20 cellular contexts compared by ENCODE assay signal in the genomic region with DNA sequence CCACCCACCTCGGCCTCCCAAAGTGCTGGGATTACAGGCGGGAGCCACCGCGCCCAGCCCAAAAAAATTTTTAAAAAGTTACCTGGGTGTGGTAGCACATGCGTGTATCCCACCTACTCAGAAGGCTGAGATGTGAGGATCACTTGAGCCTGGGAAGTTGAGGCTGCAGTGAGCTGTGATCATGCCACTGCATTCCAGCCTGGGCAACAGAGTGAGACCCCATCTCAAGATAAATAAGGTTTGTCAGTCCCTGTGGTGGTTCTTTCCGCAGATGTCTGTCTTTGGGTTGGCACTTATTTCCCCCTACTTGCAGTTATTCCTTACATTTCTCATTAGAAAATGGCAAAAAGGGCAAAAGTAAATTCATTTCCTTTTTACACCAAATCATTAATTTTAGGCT. TPM values are rescaled to one million over a fixed set of nuclear protein-coding genes. Genes with fewer than 3 reads are reported as not detected.
DNase-seq lines count a peak whose midpoint lies in the region; ATAC-seq, FAIRE-seq and TF ChIP-seq lines count a peak whose summit lies in the region.
"Had no signal": no experiment of that assay in that cellular context is flagged by ENCODE, and none has a peak within 500 bp of the region (broad histone marks: within the 10 kb centered on the region; RNA-seq: fewer than 3 reads in every experiment).

No MANE protein-coding gene starts in this region.

- H3K79me2 ChIP-seq in HepG2 (ENCODE audit: insufficient read depth, low read length): peaks cover 69% of the 10 kb centered on the region
- peaks cover 95% of the 10 kb centered on the region for H3K79me2 ChIP-seq in mammary epithelial cell (ENCODE audit: insufficient read depth, low read length)
- H3K79me2 ChIP-seq in mesendoderm (ENCODE audit: control insufficient read depth, insufficient read depth, low read length): peaks cover 74% of the 10 kb centered on the region

- no peaks in the 10 kb centered on the region for H3K9me3 Mint-ChIP-seq in nephron
- H3K9me3 Mint-ChIP-seq: HFFc6 had no signal

- H2AK5ac ChIP-seq in mesendoderm (ENCODE audit: low read length): no peak overlapping the region
- no peak overlapping the region for H2AK5ac ChIP-seq in neuronal stem cell (ENCODE audit: low read depth, low read length)

- H3K36me3 Mint-ChIP-seq in nephron (ENCODE audit: low read depth): peaks cover 28% of the 10 kb centered on the region

- H3K4ac ChIP-seq in mesendoderm (ENCODE audit: low read depth, low read length) (no peak overlapping the region), neuronal stem cell (ENCODE audit: low read length) (no peak overlapping the region)

- H3K4me3 ChIP-seq in HepG2 (replicated peaks in 1 of 3; ENCODE audit: insufficient read depth in 1 of 3, low read depth in 2 of 3, low read length in 3 of 3): no peak overlapping the region
- no peak overlapping the region for H3K4me3 ChIP-seq in right lobe of liver
- H3K4me3 ChIP-seq in mammary epithelial cell (replicated peaks in 1 of 3; ENCODE audit: insufficient read depth in 1 of 3, low read depth in 2 of 3, low read length in 3 of 3): no peak overlapping the region
- H3K4me3 ChIP-seq in vagina: no peak overlapping the region
- H3K4me3 ChIP-seq in mesendoderm (ENCODE audit: low read length): no peak overlapping the region
- H3K4me3 ChIP-seq in neuronal stem cell (ENCODE audit: low read length in 2 of 2): no peak overlapping the region
- H3K4me3 ChIP-seq: left ventricle myocardium inferior, upper lobe of right lung had no signal

- H3K4me3 Mint-ChIP-seq in nephron: no peak overlapping the region
- H3K4me3 Mint-ChIP-seq: HFFc6 had no signal

- H3K27ac ChIP-seq in HepG2 (ENCODE audit: extremely low read length, insufficient read depth, low read length): no peak overlapping the region
- no peak overlapping the region for H3K27ac ChIP-seq in right lobe of liver
- no peak overlapping the region for H3K27ac ChIP-seq in mammary epithelial cell (ENCODE audit: insufficient read depth, low read depth, low read length)
- H3K27ac ChIP-seq in vagina: peak overlapping the region; percentile 36
- no peak overlapping the region for H3K27ac ChIP-seq in mesendoderm (ENCODE audit: low read depth, low read length)
- H3K27ac ChIP-seq in neuronal stem cell (replicated peaks; ENCODE audit: low read length): no peak overlapping the region
- H3K27ac ChIP-seq: brain microvascular endothelial cell had no signal

- H4K91ac ChIP-seq in neuronal stem cell (ENCODE audit: low read depth, low read length, poor library complexity): no peak overlapping the region

- H3K4me2 ChIP-seq in HepG2 (ENCODE audit: low read depth, low read length) (no peak overlapping the region), mammary epithelial cell (ENCODE audit: insufficient read depth, low read depth, low read length) (peak overlapping the region; percentile 37), mesendoderm (ENCODE audit: low read length) (no peak overlapping the region), neuronal stem cell (ENCODE audit: insufficient read depth, low read length, poor library complexity, severe bottlenecking) (no peak overlapping the region)

- no peak overlapping the region for H2AFZ ChIP-seq in HepG2 (ENCODE audit: low read length)
- H2AFZ ChIP-seq in mammary epithelial cell (ENCODE audit: low read depth, low read length): no peak overlapping the region
- no peak overlapping the region for H2AFZ ChIP-seq in neuronal stem cell (ENCODE audit: low read length)

- 0 out of 2 replicates have a peak, but pooled peaks cover under 1% of the 10 kb centered on the region for H4K20me1 ChIP-seq in HepG2 (ENCODE audit: insufficient read depth, low read length)
- no peaks in the 10 kb centered on the region for H4K20me1 ChIP-seq in mammary epithelial cell (ENCODE audit: insufficient read depth, low read length)

- dilution Hi-C loops in mammary epithelial cell (cut with HindIII; ENCODE audit: low sequenced_read_pairs): no loop called here

- H3K23ac ChIP-seq in mesendoderm (ENCODE audit: low read length) (no peak overlapping the region), neuronal stem cell (ENCODE audit: low read depth, low read length, poor library complexity) (no peak overlapping the region)

- CTCF ChIA-PET in HepG2 (lab: Yijun Ruan, JAX; ENCODE audit: low intra/inter-chr PET ratio, low total read pairs) (no interaction called here), mammary epithelial cell (lab: Charles Lee; ENCODE audit: low non-redundant PET) (no interaction called here)

- no peak overlapping the region for H3K14ac ChIP-seq in neuronal stem cell (ENCODE audit: low read length)

- no peak for ATAC-seq in HepG2
- ATAC-seq in right lobe of liver: no peak
- ATAC-seq in GM18870 (IDR thresholded peaks at IDR 0.05; ENCODE audit: unreplicated experiment): no peak
- ATAC-seq: right cardiac atrium had no signal

- TF ChIP-seq CTCF in HepG2 (CRISPR knock-in tag; IDR thresholded peaks at IDR 0.05) (no peak), right lobe of liver (IDR thresholded peaks at IDR 0.05) (no peak), mammary epithelial cell (conservative IDR thresholded peaks at IDR 0.05 in 1 of 2, IDR thresholded peaks at IDR 0.05 in 1 of 2; ENCODE audit: extremely low read depth in 1 of 2, insufficient read depth in 1 of 2, low read depth in 1 of 2, low read length in 2 of 2) (no peak), nephron (IDR thresholded peaks at IDR 0.05; ENCODE audit: unreplicated experiment in 3 of 3) (no peak), vagina (IDR thresholded peaks at IDR 0.05) (no peak)

- H3K4me1 ChIP-seq in HepG2 (ENCODE audit: insufficient read depth, low read length): peaks cover 71% of the 10 kb centered on the region
- peaks cover 0 to 33% (median 0%) of the 10 kb centered on the region in 4 donors for H3K4me1 ChIP-seq in right lobe of liver
- peaks cover 29% of the 10 kb centered on the region for H3K4me1 ChIP-seq in mammary epithelial cell (ENCODE audit: insufficient read depth, low read length)
- peaks cover 77% of the 10 kb centered on the region for H3K4me1 ChIP-seq in vagina
- H3K4me1 ChIP-seq in mesendoderm (ENCODE audit: control insufficient read depth, low read depth, low read length): peaks cover 15% of the 10 kb centered on the region
- H3K4me1 ChIP-seq in neuronal stem cell (ENCODE audit: control insufficient read depth in 2 of 2, insufficient read depth in 1 of 2, low read depth in 1 of 2, low read length in 2 of 2): peaks cover 0 to 15% of the 10 kb centered on the region in 2 donors

- BruUV-seq in HepG2 (replicated peaks; lab: Mats Ljungman, UMichigan): no TSS peak
- no TSS peak for BruUV-seq in mammary epithelial cell (replicated peaks; lab: Mats Ljungman, UMichigan)

- no peak for FAIRE-seq in HepG2 (lab: Jason Lieb, UNC)

- WGBS in HepG2 (ENCODE audit: low lambda C conversion rate): 98% methylated on average over 6 of the region's 6 CpGs
- 83% methylated on average over 6 of the region's 6 CpGs for WGBS in right lobe of liver (ENCODE audit: insufficient coverage, low coverage, low lambda C conversion rate, missing lambda C conversion rate)
- WGBS in mammary epithelial cell (ENCODE audit: low coverage, missing lambda C conversion rate): 53% methylated on average over 1 of the region's 6 CpGs
- WGBS in mesendoderm (ENCODE audit: extremely low coverage, insufficient coverage, low lambda C conversion rate): no CpG with 5 or more reads among the region's 6 CpGs
- no CpG with 5 or more reads among the region's 6 CpGs for WGBS in neuronal stem cell (ENCODE audit: extremely low coverage in 2 of 2, insufficient read length in 2 of 2, insufficient replicate concordance in 1 of 2), 2 donors

- H4K5ac ChIP-seq in mesendoderm (ENCODE audit: low read length): no peak overlapping the region

- peaks cover 30% of the 10 kb centered on the region for H3K4me1 Mint-ChIP-seq in nephron

- H3K79me1 ChIP-seq in mesendoderm (ENCODE audit: low read length) (peaks cover 19% of the 10 kb centered on the region), neuronal stem cell (ENCODE audit: low read depth, low read length) (peaks cover 2% of the 10 kb centered on the region)

- H3K9me3 ChIP-seq in HepG2 (ENCODE audit: low read length): no peaks in the 10 kb centered on the region
- no peaks in the 10 kb centered on the region for H3K9me3 ChIP-seq in right lobe of liver
- H3K9me3 ChIP-seq in mammary epithelial cell (replicated peaks; ENCODE audit: insufficient read depth, low read length): no peaks in the 10 kb centered on the region
- H3K9me3 ChIP-seq in vagina: no peaks in the 10 kb centered on the region
- no peaks in the 10 kb centered on the region for H3K9me3 ChIP-seq in neuronal stem cell (replicated peaks in 1 of 2; ENCODE audit: control insufficient read depth in 2 of 2, insufficient read depth in 1 of 2, low read depth in 1 of 2, low read length in 2 of 2)
- H3K9me3 ChIP-seq: left ventricle myocardium inferior, upper lobe of right lung had no signal

- H3K56ac ChIP-seq in mesendoderm (ENCODE audit: low read length): no peak overlapping the region

- no peak overlapping the region for H2BK120ac ChIP-seq in mesendoderm (ENCODE audit: low read depth, low read length)
- no peak overlapping the region for H2BK120ac ChIP-seq in neuronal stem cell (ENCODE audit: low read depth, low read length)

- TF ChIP-seq RAD21 in HepG2 (CRISPR knock-in tag; IDR thresholded peaks at IDR 0.05): no peak

- DNase-seq in HepG2 (ENCODE audit: low spot score): no peak
- DNase-seq in right lobe of liver: no peak
- DNase-seq in mammary epithelial cell: no peak
- DNase-seq in vagina (ENCODE audit: extremely low spot score in 2 of 2): no peak
- DNase-seq in mesendoderm: no peak
- DNase-seq in neuronal stem cell (ENCODE audit: low spot score): no peak
- DNase-seq: ACHN; activated naive CD4-positive, alpha-beta T cell; brain microvascular endothelial cell; GDM1; HFFc6; left ventricle myocardium inferior; NCI-H1092; NCI-H2171; NCI-H82; right cardiac atrium; T-helper 1 cell; upper lobe of right lung had no signal

- H3K9ac ChIP-seq in HepG2 (ENCODE audit: insufficient read depth, low read depth, low read length) (no peak overlapping the region), mammary epithelial cell (ENCODE audit: insufficient read depth, low read length) (no peak overlapping the region), mesendoderm (ENCODE audit: low read length) (no peak overlapping the region), neuronal stem cell (ENCODE audit: low read depth, low read length, poor library complexity) (no peak overlapping the region)

- TF ChIP-seq POLR2A in HepG2 (IDR thresholded peaks at IDR 0.05; ENCODE audit: insufficient read depth in 1 of 2, low read depth in 2 of 2, low read length in 2 of 2) (no peak), right lobe of liver (IDR thresholded peaks at IDR 0.05) (no peak), vagina (IDR thresholded peaks at IDR 0.05) (no peak)

- peaks cover 1 to 16% of the 10 kb centered on the region in 2 experiments; a peak in 3 of 5 replicates for H3K36me3 ChIP-seq in HepG2 (replicated peaks in 1 of 2; ENCODE audit: control insufficient read depth in 1 of 2, insufficient read depth in 2 of 2, low read length in 2 of 2)
- no peaks in the 10 kb centered on the region for H3K36me3 ChIP-seq in right lobe of liver
- H3K36me3 ChIP-seq in mammary epithelial cell (ENCODE audit: insufficient read depth, low read length): peaks cover 5% of the 10 kb centered on the region
- H3K36me3 ChIP-seq in vagina: no peaks in the 10 kb centered on the region
- H3K36me3 ChIP-seq in mesendoderm (ENCODE audit: control insufficient read depth, insufficient read depth, low read length): no peaks in the 10 kb centered on the region
- H3K36me3 ChIP-seq in neuronal stem cell (replicated peaks in 1 of 2; ENCODE audit: control insufficient read depth in 2 of 2, insufficient read depth in 2 of 2, low read length in 2 of 2): peaks cover 5 to 53% of the 10 kb centered on the region in 2 donors
- H3K36me3 ChIP-seq: brain microvascular endothelial cell had no signal

- intact Hi-C loops in HepG2 (cut with micrococcal nuclease; ENCODE audit: unreplicated experiment): no loop called here
- intact Hi-C loops in right lobe of liver (cut with DNase I): no loop called here
- intact Hi-C loops in mammary epithelial cell (cut with micrococcal nuclease): no loop called here
- intact Hi-C loops in vagina (cut with DNase I): no loop called here

- TF ChIP-seq EP300 in HepG2 (IDR thresholded peaks at IDR 0.05; ENCODE audit: low read depth in 2 of 2, low read length in 2 of 2) (no peak), HepG2 (CRISPR knock-in tag; IDR thresholded peaks at IDR 0.05; ENCODE audit: borderline replicate concordance) (no peak)

- H3K27ac Mint-ChIP-seq in nephron: peak overlapping the region in 2 of 3 experiments; percentile 53 to 75
- H3K27ac Mint-ChIP-seq: HFFc6 had no signal

- no peak overlapping the region for H2BK12ac ChIP-seq in neuronal stem cell (ENCODE audit: low read length)

- no peak overlapping the region for H2BK15ac ChIP-seq in mesendoderm (replicated peaks; ENCODE audit: low read depth)
- H2BK15ac ChIP-seq in neuronal stem cell (ENCODE audit: low read length): no peak overlapping the region

- no peak overlapping the region for H4K8ac ChIP-seq in mesendoderm (ENCODE audit: low read depth, low read length)
- H4K8ac ChIP-seq in neuronal stem cell (ENCODE audit: low read depth, low read length): no peak overlapping the region

- H3K27me3 Mint-ChIP-seq in nephron (ENCODE audit: low read depth): no peaks in the 10 kb centered on the region

- H3K27me3 ChIP-seq in HepG2 (ENCODE audit: control insufficient read depth in 1 of 2, insufficient read depth in 2 of 2, low read length in 2 of 2) (no peaks in the 10 kb centered on the region), right lobe of liver (no peaks in the 10 kb centered on the region), mammary epithelial cell (ENCODE audit: insufficient read depth, low read length) (no peaks in the 10 kb centered on the region), vagina (no peaks in the 10 kb centered on the region), mesendoderm (ENCODE audit: insufficient read depth, low read length, poor library complexity) (no peaks in the 10 kb centered on the region), neuronal stem cell (ENCODE audit: control insufficient read depth in 3 of 3, insufficient read depth in 3 of 3, low read depth in 1 of 3, low read length in 3 of 3) (no peaks in the 10 kb centered on the region)
- H3K27me3 ChIP-seq: brain microvascular endothelial cell, upper lobe of right lung had no signal

- H3K18ac ChIP-seq in mesendoderm (ENCODE audit: low read length) (no peak overlapping the region), neuronal stem cell (ENCODE audit: low read length) (no peak overlapping the region)

- in situ Hi-C loops in HepG2 (cut with HindIII; ENCODE audit: extremely low pct_ligation_motif_present, low pct_unique_long_range_greater_than_20kb): no loop called here
- in situ Hi-C loops in mammary epithelial cell (cut with MboI; ENCODE audit: low sequenced_read_pairs in 2 of 2): no loop called here

- POLR2A ChIA-PET in HepG2 (lab: Yijun Ruan, JAX): no interaction called here

- H2BK5ac ChIP-seq in mesendoderm (ENCODE audit: low read length) (no peak overlapping the region), neuronal stem cell (ENCODE audit: low read length) (no peak overlapping the region)

RNA-seq across cellular contexts. Expression of a gene that starts 8.0 kb away (rescaled TPM):
- total RNA-seq in HepG2 (2016; rRNA removed; fragmentation: Illumina TruSeq; extraction: Trizol): 13.9 and 17.4 TPM in 2 replicates
- total RNA-seq in HepG2 (2016; cell fraction: cytosol; rRNA removed; fragmentation: Illumina TruSeq; extraction: Trizol; ENCODE audit: low read depth): 2.8 and 3.2 TPM in 2 replicates
- total RNA-seq in HepG2 (2016; cell fraction: insoluble cytoplasmic fraction; rRNA removed; fragmentation: Illumina TruSeq; extraction: Trizol): 13.6 and 14.5 TPM in 2 replicates
- total RNA-seq in HepG2 (2016; cell fraction: membrane; rRNA removed; fragmentation: Illumina TruSeq; extraction: Trizol): 10.2 and 10.4 TPM in 2 replicates
- total RNA-seq in HepG2 (2016; cell fraction: nucleus; rRNA removed; fragmentation: Illumina TruSeq; extraction: Trizol): 13.5 and 15.1 TPM in 2 replicates
- 13.5 and 14.6 TPM in 2 replicates for polyA plus RNA-seq in HepG2 (2011; rRNA removed)
- polyA plus RNA-seq in HepG2 (2011; cell fraction: cytosol; rRNA removed): 9.1 and 10.3 TPM in 2 replicates
- polyA plus RNA-seq in HepG2 (2011; cell fraction: nucleus; rRNA removed): 16.5 and 18.4 TPM in 2 replicates
- 11.6 and 13.0 TPM in 2 replicates for polyA plus RNA-seq in HepG2 (2012)
- 1.5 and 1.6 TPM in 2 replicates for polyA plus RNA-seq in HepG2 (2016; cell fraction: cytosol; fragmentation: Illumina TruSeq; extraction: Trizol; ENCODE audit: low read depth)
- 13.0 and 19.7 TPM in 2 replicates for polyA plus RNA-seq in HepG2 (2016; cell fraction: insoluble cytoplasmic fraction; fragmentation: Illumina TruSeq; extraction: Trizol; ENCODE audit: low read depth)
- 6.2 and 6.3 TPM in 2 replicates for polyA plus RNA-seq in HepG2 (2016; cell fraction: membrane; fragmentation: Illumina TruSeq; extraction: Trizol; ENCODE audit: low read depth)
- 21.4 and 25.0 TPM in 2 replicates for polyA plus RNA-seq in HepG2 (2016; cell fraction: nucleus; fragmentation: Illumina TruSeq; extraction: Trizol; ENCODE audit: insufficient read depth, low read depth)
- 21.4 and 36.1 TPM in 2 replicates for polyA minus RNA-seq in HepG2 (2011; rRNA and poly(A)+ RNA removed; ENCODE audit: low replicate concordance)
- 15.8 and 17.9 TPM in 2 replicates for polyA minus RNA-seq in HepG2 (2011; cell fraction: cytosol; rRNA and poly(A)+ RNA removed)
- 10.9 and 17.4 TPM in 2 replicates for polyA minus RNA-seq in HepG2 (2011; cell fraction: nucleus; rRNA and poly(A)+ RNA removed)
- total RNA-seq in right lobe of liver: 10 to 100 TPM; 10.6 to 14.8 (median 12.2) TPM
- 10 to 100 TPM; 26.7 to 64.4 TPM for total RNA-seq in mammary epithelial cell
- polyA plus RNA-seq in mammary epithelial cell: 38.9 TPM
- polyA minus RNA-seq in mammary epithelial cell: 79.0 TPM
- total RNA-seq in vagina: 35.6 TPM
- polyA plus RNA-seq in mesendoderm (2013, experiment 1 of 2): 44.0 TPM
- polyA plus RNA-seq in mesendoderm (2013, experiment 2 of 2): 44.6 TPM
- polyA plus RNA-seq in neuronal stem cell (2013, experiment 1 of 2): 29.7 TPM
- 29.6 TPM for polyA plus RNA-seq in neuronal stem cell (2013, experiment 2 of 2)

RNA-seq across cellular contexts. Expression of a gene that starts 33.6 kb away (rescaled TPM):
- total RNA-seq in HepG2 (2016; rRNA removed; fragmentation: Illumina TruSeq; extraction: Trizol) (23.6 and 29.9 TPM in 2 replicates), right lobe of liver (1 to 10 TPM; 2.2 to 5.0 (median 2.7) TPM), mammary epithelial cell (10 to 100 TPM; 19.2 to 24.4 TPM), vagina (6.6 TPM)
- total RNA-seq in HepG2 (2016; cell fraction: cytosol; rRNA removed; fragmentation: Illumina TruSeq; extraction: Trizol; ENCODE audit: low read depth): 44.1 and 45.2 TPM in 2 replicates
- total RNA-seq in HepG2 (2016; cell fraction: insoluble cytoplasmic fraction; rRNA removed; fragmentation: Illumina TruSeq; extraction: Trizol): 19.6 and 30.8 TPM in 2 replicates
- total RNA-seq in HepG2 (2016; cell fraction: membrane; rRNA removed; fragmentation: Illumina TruSeq; extraction: Trizol): 65.9 and 67.9 TPM in 2 replicates
- total RNA-seq in HepG2 (2016; cell fraction: nucleus; rRNA removed; fragmentation: Illumina TruSeq; extraction: Trizol): 18.3 and 21.0 TPM in 2 replicates
- polyA plus RNA-seq in HepG2 (2011; rRNA removed) (21.4 and 24.8 TPM in 2 replicates), mammary epithelial cell (14.3 TPM)
- polyA plus RNA-seq in HepG2 (2011; cell fraction: cytosol; rRNA removed): 20.8 and 31.5 TPM in 2 replicates
- 29.5 and 33.6 TPM in 2 replicates for polyA plus RNA-seq in HepG2 (2011; cell fraction: nucleus; rRNA removed)
- 17.1 and 21.7 TPM in 2 replicates for polyA plus RNA-seq in HepG2 (2012)
- polyA plus RNA-seq in HepG2 (2016; cell fraction: cytosol; fragmentation: Illumina TruSeq; extraction: Trizol; ENCODE audit: low read depth): 69.3 and 70.4 TPM in 2 replicates
- 36.8 and 41.3 TPM in 2 replicates for polyA plus RNA-seq in HepG2 (2016; cell fraction: insoluble cytoplasmic fraction; fragmentation: Illumina TruSeq; extraction: Trizol; ENCODE audit: low read depth)
- polyA plus RNA-seq in HepG2 (2016; cell fraction: membrane; fragmentation: Illumina TruSeq; extraction: Trizol; ENCODE audit: low read depth): 88.9 and 91.0 TPM in 2 replicates
- polyA plus RNA-seq in HepG2 (2016; cell fraction: nucleus; fragmentation: Illumina TruSeq; extraction: Trizol; ENCODE audit: insufficient read depth, low read depth): 55.9 and 57.5 TPM in 2 replicates
- polyA minus RNA-seq in HepG2 (2011; rRNA and poly(A)+ RNA removed; ENCODE audit: low replicate concordance): 17.5 and 25.8 TPM in 2 replicates
- 9.3 and 10.1 TPM in 2 replicates for polyA minus RNA-seq in HepG2 (2011; cell fraction: cytosol; rRNA and poly(A)+ RNA removed)
- polyA minus RNA-seq in HepG2 (2011; cell fraction: nucleus; rRNA and poly(A)+ RNA removed): 13.3 and 14.8 TPM in 2 replicates
- polyA minus RNA-seq in mammary epithelial cell: 3.7 TPM
- 63.0 TPM for polyA plus RNA-seq in mesendoderm (2013, experiment 1 of 2)
- 65.1 TPM for polyA plus RNA-seq in mesendoderm (2013, experiment 2 of 2)
- 75.8 TPM for polyA plus RNA-seq in neuronal stem cell (2013, experiment 1 of 2)
- polyA plus RNA-seq in neuronal stem cell (2013, experiment 2 of 2): 74.3 TPM
